In the genomic region with DNA sequence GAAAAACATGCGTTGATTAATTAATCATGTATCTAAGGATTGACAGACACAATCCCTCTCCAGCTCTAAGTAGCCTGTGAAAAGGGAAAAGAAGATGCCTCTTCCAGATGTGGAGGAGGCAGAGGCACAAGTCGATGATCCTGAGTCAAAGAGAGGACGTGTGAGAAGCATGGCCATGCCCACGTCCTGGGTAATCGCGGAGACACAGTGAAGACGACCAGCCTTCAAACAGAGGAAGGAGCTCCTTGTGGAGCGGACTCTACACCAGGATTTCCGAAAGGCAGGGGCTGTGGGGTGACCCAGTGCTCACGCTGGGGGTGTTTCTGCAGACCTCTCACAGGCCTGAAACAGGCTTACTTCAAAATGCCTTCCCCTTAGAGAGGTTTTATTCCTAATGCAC, we compare ENCODE assay signal across 22 cellular contexts.
A peak's percentile ranks its signal among the peaks of the same experiment; 100 is the strongest.
DNase-seq lines count a peak whose midpoint lies in the region; ATAC-seq and TF ChIP-seq lines count a peak whose summit lies in the region.
"Had no signal": no experiment of that assay in that cellular context is flagged by ENCODE, and none has a peak within 500 bp of the region (broad histone marks: within the 10 kb centered on the region; RNA-seq: fewer than 3 reads in every experiment).

No MANE protein-coding gene starts in this region.

- CTCF ChIA-PET in CD8-positive, alpha-beta T cell (lab: Charles Lee): interaction anchor here (0.9 kb wide), 1 partner anchor 15 kb away, joined by 4 read pairs; no protein-coding TSS in a partner anchor

- no peak for ATAC-seq in Right ventricle myocardium inferior
- peak; percentile 13 for ATAC-seq in stimulated activated effector memory CD8-positive, alpha-beta T cell treated with anti-CD3 and anti-CD28 coated beads, Interleukin-12 subunit alpha, Interleukin-12 subunit beta, amount 100 ng/mL, for 72 hours
- no peak for ATAC-seq in CD8-positive, alpha-beta T cell
- ATAC-seq: K562, T-helper 17 cell had no signal

- no peaks in the 10 kb centered on the region for H3K9me3 ChIP-seq in left ventricle myocardium inferior (replicated peaks)
- H3K9me3 ChIP-seq in mucosa of rectum (ENCODE audit: control insufficient read depth in 2 of 2, low read length in 2 of 2): no peaks in the 10 kb centered on the region
- no peaks in the 10 kb centered on the region for H3K9me3 ChIP-seq in CD8-positive, alpha-beta T cell (ENCODE audit: low read length)

- no peaks in the 10 kb centered on the region for H3K4me1 Mint-ChIP-seq in stimulated activated effector memory CD8-positive, alpha-beta T cell treated with anti-CD3 and anti-CD28 coated beads, Interleukin-12 subunit alpha, Interleukin-12 subunit beta, amount 100 ng/mL, for 72 hours
- H3K4me1 Mint-ChIP-seq in CD8-positive, alpha-beta T cell (ENCODE audit: low read depth): no peaks in the 10 kb centered on the region
- H3K4me1 Mint-ChIP-seq: activated naive CD8-positive, alpha-beta T cell treated with anti-CD3 and anti-CD28 coated beads, Interleukin-2, amount 10 ng/mL, durations not matched to agents 7 days and 5 days; B cell; T-helper 17 cell had no signal

- H3K9me3 Mint-ChIP-seq in stimulated activated effector memory CD8-positive, alpha-beta T cell treated with anti-CD3 and anti-CD28 coated beads, Interleukin-12 subunit alpha, Interleukin-12 subunit beta, amount 100 ng/mL, for 72 hours: no peaks in the 10 kb centered on the region
- H3K9me3 Mint-ChIP-seq in CD8-positive, alpha-beta T cell: no peaks in the 10 kb centered on the region
- H3K9me3 Mint-ChIP-seq: activated naive CD8-positive, alpha-beta T cell treated with anti-CD3 and anti-CD28 coated beads, Interleukin-2, amount 10 ng/mL, durations not matched to agents 7 days and 5 days; activated T-helper 2 cell treated with anti-CD3 and anti-CD28 coated beads, Interferon-gamma antibody, Interleukin-2, Interleukin-4, amounts not matched to agents 10 μg/mL and 5 μg/mL and 100 μg/mL, durations not matched to agents 14 hours and 24 hours and 36 hours had no signal

- peaks cover 33% of the 10 kb centered on the region for H3K27me3 Mint-ChIP-seq in CD8-positive, alpha-beta T cell (ENCODE audit: low read depth)
- H3K27me3 Mint-ChIP-seq: brain had no signal

- peaks cover 9% of the 10 kb centered on the region for H3K36me3 ChIP-seq in left ventricle myocardium inferior
- H3K36me3 ChIP-seq in mucosa of rectum (ENCODE audit: control insufficient read depth in 2 of 2, insufficient read depth in 2 of 2, low read length in 2 of 2): no peaks in the 10 kb centered on the region
- H3K36me3 ChIP-seq in CD8-positive, alpha-beta T cell (ENCODE audit: insufficient read depth, low read length): no peaks in the 10 kb centered on the region

- TF ChIP-seq CTCF in left ventricle myocardium inferior (IDR thresholded peaks at IDR 0.05; ENCODE audit: borderline replicate concordance): no peak
- TF ChIP-seq CTCF in CD8-positive, alpha-beta T cell (IDR thresholded peaks at IDR 0.05): no peak

- intact Hi-C loops in left ventricle myocardium inferior (cut with micrococcal nuclease): no loop called here
- intact Hi-C loops in Right ventricle myocardium inferior (cut with DNase I): loop anchor here (10.0 kb wide), 1 partner anchor 478 kb away; a partner anchor contains a TSS
- intact Hi-C loops in CD8-positive, alpha-beta T cell (cut with DNase I, micrococcal nuclease): no loop called here

- H3K27ac Mint-ChIP-seq in stimulated activated effector memory CD8-positive, alpha-beta T cell treated with anti-CD3 and anti-CD28 coated beads, Interleukin-12 subunit alpha, Interleukin-12 subunit beta, amount 100 ng/mL, for 72 hours: no peak overlapping the region
- no peak overlapping the region for H3K27ac Mint-ChIP-seq in CD8-positive, alpha-beta T cell
- H3K27ac Mint-ChIP-seq: activated naive CD8-positive, alpha-beta T cell treated with anti-CD3 and anti-CD28 coated beads, Interleukin-2, amount 10 ng/mL, durations not matched to agents 7 days and 5 days; activated T-helper 2 cell treated with anti-CD3 and anti-CD28 coated beads, Interferon-gamma antibody, Interleukin-2, Interleukin-4, amounts not matched to agents 10 μg/mL and 5 μg/mL and 100 μg/mL, durations not matched to agents 14 hours and 24 hours and 36 hours; B cell; brain; T-helper 17 cell had no signal

- H3K4me3 Mint-ChIP-seq in stimulated activated effector memory CD8-positive, alpha-beta T cell treated with anti-CD3 and anti-CD28 coated beads, Interleukin-12 subunit alpha, Interleukin-12 subunit beta, amount 100 ng/mL, for 72 hours: no peak overlapping the region
- no peak overlapping the region for H3K4me3 Mint-ChIP-seq in CD8-positive, alpha-beta T cell
- H3K4me3 Mint-ChIP-seq: activated naive CD8-positive, alpha-beta T cell treated with anti-CD3 and anti-CD28 coated beads, Interleukin-2, amount 10 ng/mL, durations not matched to agents 7 days and 5 days; B cell; brain; T-helper 17 cell had no signal

- H3K36me3 Mint-ChIP-seq in stimulated activated effector memory CD8-positive, alpha-beta T cell treated with anti-CD3 and anti-CD28 coated beads, Interleukin-12 subunit alpha, Interleukin-12 subunit beta, amount 100 ng/mL, for 72 hours: no peaks in the 10 kb centered on the region
- no peaks in the 10 kb centered on the region for H3K36me3 Mint-ChIP-seq in CD8-positive, alpha-beta T cell
- H3K36me3 Mint-ChIP-seq: activated naive CD8-positive, alpha-beta T cell treated with anti-CD3 and anti-CD28 coated beads, Interleukin-2, amount 10 ng/mL, durations not matched to agents 7 days and 5 days had no signal

- no peak overlapping the region for H3K9ac ChIP-seq in mucosa of rectum (ENCODE audit: low read depth in 1 of 2, low read length in 2 of 2)

- peaks cover 98% of the 10 kb centered on the region for H3K4me1 ChIP-seq in left ventricle myocardium inferior
- peaks cover 0 to 6% of the 10 kb centered on the region in 2 donors for H3K4me1 ChIP-seq in mucosa of rectum (ENCODE audit: control insufficient read depth in 2 of 2, insufficient read depth in 2 of 2, low read length in 2 of 2)
- no peaks in the 10 kb centered on the region for H3K4me1 ChIP-seq in CD8-positive, alpha-beta T cell (ENCODE audit: insufficient read depth, low read length)

- POLR2A ChIA-PET in CD8-positive, alpha-beta T cell (lab: Charles Lee): no interaction called here

- H3K4me3 ChIP-seq in left ventricle myocardium inferior: peak overlapping the region; percentile 13
- H3K4me3 ChIP-seq in mucosa of rectum (ENCODE audit: low read length in 2 of 2): no peak overlapping the region
- H3K4me3 ChIP-seq in CD8-positive, alpha-beta T cell (ENCODE audit: low read depth, low read length): no peak overlapping the region
- H3K4me3 ChIP-seq: K562 had no signal

- H3K27me3 ChIP-seq in left ventricle myocardium inferior (ENCODE audit: low read depth): no peaks in the 10 kb centered on the region
- H3K27me3 ChIP-seq in mucosa of rectum (ENCODE audit: control insufficient read depth in 2 of 2, insufficient read depth in 2 of 2, low read length in 2 of 2): no peaks in the 10 kb centered on the region
- H3K27me3 ChIP-seq in CD8-positive, alpha-beta T cell (ENCODE audit: insufficient read depth, low read length): no peaks in the 10 kb centered on the region

- DNase-seq in left ventricle myocardium inferior (no peak), Right ventricle myocardium inferior (ENCODE audit: missing footprints) (no peak), NCI-H345 (lab: John Stamatoyannopoulos, UW) (no peak), foreskin melanocyte (no peak)
- DNase-seq in stimulated activated effector memory CD8-positive, alpha-beta T cell treated with anti-CD3 and anti-CD28 coated beads, Interleukin-12 subunit alpha, Interleukin-12 subunit beta, amount 100 ng/mL, for 72 hours (ENCODE audit: low spot score in 2 of 2): no peak
- DNase-seq in activated naive CD4-positive, alpha-beta T cell (lab: John Stamatoyannopoulos, UW): no peak
- DNase-seq in CD8-positive, alpha-beta T cell: no peak
- DNase-seq: activated CD8-positive, alpha-beta memory T cell treated with anti-CD3 and anti-CD28 coated beads, Interleukin-2, amount 50 U/mL, for 4 hours; activated naive CD8-positive, alpha-beta T cell treated with anti-CD3 and anti-CD28 coated beads, Interleukin-2, amount 10 ng/mL, durations not matched to agents 7 days and 5 days; COR-L47; cortex of kidney; DMS79 treated with DMSO at 0.1 percent for 48 hours; NCI-H146; NCI-H526; stimulated activated CD4-positive, alpha-beta T cell treated with anti-CD3 and anti-CD28 coated beads, Interleukin-15, amount 100 ng/mL, for 24 hours; T-helper 17 cell had no signal

- H3K27ac ChIP-seq in left ventricle myocardium inferior (replicated peaks) (peak overlapping the region; percentile 92), mucosa of rectum (ENCODE audit: low read depth in 2 of 2, low read length in 2 of 2) (peak overlapping the region; percentile 38 to 54)
- H3K27ac ChIP-seq in CD8-positive, alpha-beta T cell (ENCODE audit: low read depth, low read length): no peak overlapping the region
- H3K27ac ChIP-seq: VCaP had no signal
